Comparison of ENCODE assay signal across 27 cellular contexts in genomic region chrX:44022964-44023363, GRCh38. TPM values are rescaled to one million over a fixed set of nuclear protein-coding genes. Genes with fewer than 3 reads are reported as not detected.
"Had no signal": no experiment of that assay in that cellular context is flagged by ENCODE, and none has a peak within 500 bp of the region (broad histone marks: within the 10 kb centered on the region; RNA-seq: fewer than 3 reads in every experiment).

No MANE protein-coding gene starts in this region.

- H3K4me3 ChIP-seq: left ventricle myocardium inferior, lung, neural progenitor cell, right atrium auricular region, right lobe of liver, smooth muscle cell, testis, tibial artery, uterus had no signal

- H3K36me3 ChIP-seq: left ventricle myocardium inferior, neural progenitor cell, neutrophil, right atrium auricular region, right lobe of liver, tibial artery, uterus had no signal

- H3K27me3 ChIP-seq: neural progenitor cell, neutrophil, right atrium auricular region, testis, tibial artery had no signal

- H3K4me1 ChIP-seq: left ventricle myocardium inferior, neural progenitor cell, right atrium auricular region, right lobe of liver, testis, tibial artery, uterus had no signal

- DNase-seq: islet precursor cell; left ventricle myocardium inferior; mesendoderm; naive B cell; natural killer cell; nephron progenitor cell; occipital lobe; right lobe of liver; stimulated activated CD4-positive, alpha-beta T cell treated with anti-CD3 and anti-CD28 coated beads, Interleukin-1b, Interleukin-23, amount 100 ng/mL, for 48 hours; stimulated activated CD4-positive, alpha-beta T cell treated with anti-CD3 and anti-CD28 coated beads, Interleukin-2, amount 100 ng/mL, for 48 hours; stimulated activated CD4-positive, alpha-beta T cell treated with anti-CD3 and anti-CD28 coated beads, Interleukin-4, amount 100 ng/mL, for 4 hours; stimulated activated CD8-positive, alpha-beta memory T cell treated with anti-CD3 and anti-CD28 coated beads, Interleukin-4, amount 100 ng/mL, for 48 hours; stimulated activated naive CD4-positive, alpha-beta T cell treated with Interleukin-2 at 50 U/mL for 16 hours; stimulated activated naive CD8-positive, alpha-beta T cell treated with anti-CD3 and anti-CD28 coated beads, Interleukin-15, amount 100 ng/mL, for 72 hours; testis; tibial artery; uterus had no signal

- H3K27ac ChIP-seq: left ventricle myocardium inferior, neural progenitor cell, neutrophil, right atrium auricular region, right lobe of liver, testis, tibial artery, uterus had no signal

- ATAC-seq: natural killer cell; right lobe of liver; stimulated activated memory B cell treated with anti-CD40 and anti-IgM and Interleukin-4, amounts not matched to agents 10 μg/mL and 1 μg/mL and 100 μg/mL, for 72 hours; stimulated activated naive CD8-positive, alpha-beta T cell treated with anti-CD3 and anti-CD28 coated beads, Interleukin-15, amount 100 ng/mL, for 72 hours had no signal

- H3K9me3 ChIP-seq: left ventricle myocardium inferior, neutrophil, right atrium auricular region, right lobe of liver, testis, tibial artery, uterus had no signal

RNA-seq across cellular contexts. Expression of gene NDP, which starts 49.8 kb away (rescaled TPM):
- total RNA-seq: kidney epithelial cell, left ventricle myocardium inferior, mononuclear cell, natural killer cell, osteocyte, progenitor cell of endocrine pancreas, right lobe of liver had no signal
